In genomic region chr20:44412402-44413144, GRCh38 we compare ENCODE assay signal across 16 cellular contexts. TPM values are rescaled to one million over a fixed set of nuclear protein-coding genes. Genes with fewer than 3 reads are reported as not detected.
"Had no signal": no experiment of that assay in that cellular context is flagged by ENCODE, and none has a peak within 500 bp of the region (broad histone marks: within the 10 kb centered on the region; RNA-seq: fewer than 3 reads in every experiment).

No MANE protein-coding gene starts in this region.

- H3K36me3 ChIP-seq: neutrophil had no signal

- H3K4me3 ChIP-seq: body of pancreas, smooth muscle cell had no signal

- H3K27ac Mint-ChIP-seq: T-helper 2 cell treated with Interferon-gamma antibody and Interleukin-4, amounts not matched to agents 5 μg/mL and 100 μg/mL, for 36 hours had no signal

- H3K36me3 Mint-ChIP-seq: activated naive CD4-positive, alpha-beta T cell treated with anti-CD3 and anti-CD28 coated beads, Interleukin-2, amount 50 U/mL, for 72 hours had no signal

- H3K4me2 ChIP-seq: smooth muscle cell had no signal

- H3K4me3 Mint-ChIP-seq: central memory CD8-positive, alpha-beta T cell; T-helper 2 cell treated with Interferon-gamma antibody and Interleukin-4, amounts not matched to agents 5 μg/mL and 100 μg/mL, for 36 hours had no signal

- H3K9me3 Mint-ChIP-seq: activated naive CD4-positive, alpha-beta T cell treated with anti-CD3 and anti-CD28 coated beads, Interleukin-2, amount 50 U/mL, for 72 hours; central memory CD8-positive, alpha-beta T cell; T-helper 2 cell treated with Interferon-gamma antibody and Interleukin-4, amounts not matched to agents 5 μg/mL and 100 μg/mL, for 36 hours had no signal

- H3K27me3 ChIP-seq: body of pancreas had no signal

- DNase-seq: activated effector memory CD4-positive, alpha-beta T cell treated with anti-CD3 and anti-CD28 coated beads, Interleukin-2, amount 50 U/mL, for 16 hours; amniotic stem cell; body of pancreas; dermis blood vessel endothelial cell; right cardiac atrium; trophoblast cell had no signal

- H3K27ac ChIP-seq: body of pancreas, neutrophil had no signal

- H3K9me3 ChIP-seq: body of pancreas, neutrophil had no signal

- ATAC-seq: activated CD4-positive, CD25-positive, alpha-beta regulatory T cell treated with anti-CD3 and anti-CD28 coated beads, Interleukin-2, amount 50 U/mL, for 24 hours; activated naive CD4-positive, alpha-beta T cell treated with anti-CD3 and anti-CD28 coated beads, Interleukin-2, amount 50 U/mL, for 72 hours; body of pancreas; left colon; right cardiac atrium had no signal

RNA-seq across cellular contexts. Expression of gene HNF4A, which starts 57.1 kb away (rescaled TPM):
- total RNA-seq: activated naive CD4-positive, alpha-beta T cell treated with anti-CD3 and anti-CD28 coated beads, Interleukin-2, amount 50 U/mL, for 72 hours; dermis blood vessel endothelial cell; glomerular endothelial cell; posterior vena cava; smooth muscle cell; subcutaneous adipose tissue had no signal
- polyA plus RNA-seq: smooth muscle cell had no signal
